In genomic region chr9:87550253-87550954, GRCh38 we compare ENCODE assay signal across 1 cellular context.
TF ChIP-seq lines count a peak whose summit lies in the region.

No MANE protein-coding gene starts in this region.

TF ChIP-seq in GM12878, 131 proteins besides CTCF, POLR2A, EP300 and RAD21 (continued from another document):
- TF ChIP-seq ZBTB4 (CRISPR knock-in tag; IDR thresholded peaks at IDR 0.05) (no peak), RCOR1 (conservative IDR thresholded peaks at IDR 0.05; ENCODE audit: low read depth, low read length) (no peak), SIN3A (IDR thresholded peaks at IDR 0.05; ENCODE audit: low read depth, low read length) (no peak), POLR2AphosphoS5 (IDR thresholded peaks at IDR 0.05; ENCODE audit: low read length) (no peak), USF2 (IDR thresholded peaks at IDR 0.05; ENCODE audit: borderline replicate concordance, low read depth, low read length) (no peak), TCF3 (IDR thresholded peaks at IDR 0.05; ENCODE audit: borderline replicate concordance, insufficient read depth, low read depth, low read length) (no peak), HCFC1 (IDR thresholded peaks at IDR 0.05; ENCODE audit: low read length) (no peak), ZNF384 (IDR thresholded peaks at IDR 0.05; ENCODE audit: borderline replicate concordance, low read depth, low read length) (no peak)
